In the genomic region with DNA sequence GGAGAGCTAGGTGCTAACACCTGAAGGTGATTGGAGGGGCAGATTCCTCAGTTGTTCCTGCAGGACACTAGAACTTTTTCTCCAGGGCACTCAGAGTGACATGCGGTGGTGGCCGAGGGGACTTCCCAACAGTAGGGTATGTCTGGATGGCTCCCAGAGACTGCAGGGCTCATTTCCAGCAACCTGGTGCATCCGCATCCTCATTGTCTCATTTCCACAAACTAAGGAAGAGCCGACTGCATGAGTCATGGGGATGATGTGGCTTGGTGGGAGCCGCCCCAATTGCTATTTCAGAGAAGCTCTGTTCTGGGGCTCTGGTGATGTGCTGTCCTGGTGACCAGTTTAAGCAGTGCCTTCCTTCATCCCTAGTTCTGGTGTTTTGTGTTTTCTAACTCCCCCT, we compare ENCODE assay signal across 10 cellular contexts. TPM values are rescaled to one million over a fixed set of nuclear protein-coding genes. Genes with fewer than 3 reads are reported as not detected.
DNase-seq lines count a peak whose midpoint lies in the region; ATAC-seq and TF ChIP-seq lines count a peak whose summit lies in the region.
"Had no signal": no experiment of that assay in that cellular context is flagged by ENCODE, and none has a peak within 500 bp of the region (broad histone marks: within the 10 kb centered on the region; RNA-seq: fewer than 3 reads in every experiment).

No MANE protein-coding gene starts in this region.

- no peak for ATAC-seq in GM21526 (IDR thresholded peaks at IDR 0.05; ENCODE audit: low FRiP score, unreplicated experiment)

- H3K14ac ChIP-seq in mesenchymal stem cell (ENCODE audit: low read length in 2 of 2): peak overlapping the region in 1 of 2 experiments; percentile 67

- peaks cover 51% of the 10 kb centered on the region for H3K27me3 Mint-ChIP-seq in activated naive CD4-positive, alpha-beta T cell treated with anti-CD3 and anti-CD28 coated beads, Interleukin-2, amount 10 ng/mL, durations not matched to agents 7 days and 5 days
- H3K27me3 Mint-ChIP-seq in Calu3 (ENCODE audit: unreplicated experiment): peaks cover 73% of the 10 kb centered on the region

- BruUV-seq in Calu3 (replicated peaks; lab: Mats Ljungman, UMichigan): no TSS peak

- no peaks in the 10 kb centered on the region for H3K79me1 ChIP-seq in mesenchymal stem cell (replicated peaks; ENCODE audit: low read length, poor library complexity, severe bottlenecking)

- peak overlapping the region; percentile 76 to 80 for H3K18ac ChIP-seq in mesenchymal stem cell (ENCODE audit: low read depth in 1 of 2, low read length in 2 of 2)

- no peak for TF ChIP-seq CTCF in Calu3 (IDR thresholded peaks at IDR 0.05; ENCODE audit: unreplicated experiment)

- no peak overlapping the region for H3K4me3 Mint-ChIP-seq in activated naive CD4-positive, alpha-beta T cell treated with anti-CD3 and anti-CD28 coated beads, Interleukin-2, amount 10 ng/mL, durations not matched to agents 7 days and 5 days
- H3K4me3 Mint-ChIP-seq in Calu3 (ENCODE audit: low read depth, unreplicated experiment): no peak overlapping the region

- WGBS in mesenchymal stem cell: 6% methylated on average over 4 of the region's 5 CpGs

- no peaks in the 10 kb centered on the region for H3K36me3 ChIP-seq in mesenchymal stem cell (ENCODE audit: control insufficient read depth in 1 of 2, insufficient read depth in 2 of 2, low read depth in 1 of 2, low read length in 2 of 2)
- H3K36me3 ChIP-seq: BLaER1 treated with 17β-estradiol and CSF1 and Interleukin-3, amounts not matched to agents 10 nM and 100 nM had no signal

- H3K9me3 Mint-ChIP-seq in activated naive CD4-positive, alpha-beta T cell treated with anti-CD3 and anti-CD28 coated beads, Interleukin-2, amount 10 ng/mL, durations not matched to agents 7 days and 5 days: no peaks in the 10 kb centered on the region
- no peaks in the 10 kb centered on the region for H3K9me3 Mint-ChIP-seq in Calu3 (ENCODE audit: low read depth, unreplicated experiment)

- intact Hi-C loops in Calu3 (cut with micrococcal nuclease; ENCODE audit: unreplicated experiment): no loop called here

- H2AFZ ChIP-seq in mesenchymal stem cell (ENCODE audit: low read depth, low read length): no peak overlapping the region

- peaks cover 12% of the 10 kb centered on the region for H3K4me1 Mint-ChIP-seq in activated naive CD4-positive, alpha-beta T cell treated with anti-CD3 and anti-CD28 coated beads, Interleukin-2, amount 10 ng/mL, durations not matched to agents 7 days and 5 days
- H3K4me1 Mint-ChIP-seq in Calu3 (ENCODE audit: low read depth, unreplicated experiment): no peaks in the 10 kb centered on the region

- H2BK120ac ChIP-seq in mesenchymal stem cell (ENCODE audit: low read depth, low read length): peak overlapping the region; percentile 42

- H2BK15ac ChIP-seq in mesenchymal stem cell (ENCODE audit: low read depth, poor library complexity, severe bottlenecking): no peak overlapping the region

- H2AK5ac ChIP-seq in mesenchymal stem cell (ENCODE audit: low read length, severe bottlenecking): peak overlapping the region; percentile 35

- H3K9ac ChIP-seq in mesenchymal stem cell (ENCODE audit: low read length): peak overlapping the region; percentile 85
- H3K9ac ChIP-seq: BLaER1 treated with 17β-estradiol and CSF1 and Interleukin-3, amounts not matched to agents 10 nM and 100 nM had no signal

- peak overlapping the region; percentile 88 for H4K91ac ChIP-seq in mesenchymal stem cell (ENCODE audit: low read length)

- CTCF ChIA-PET in activated naive CD4-positive, alpha-beta T cell treated with anti-CD3 and anti-CD28 coated beads, Interleukin-2, amount 10 ng/mL, durations not matched to agents 7 days and 5 days (lab: Charles Lee): no interaction called here
- CTCF ChIA-PET in Calu3 (lab: Charles Lee): no interaction called here

- peaks cover 28% of the 10 kb centered on the region for H3K4me1 ChIP-seq in mesenchymal stem cell (ENCODE audit: control insufficient read depth, insufficient read depth, low read depth, low read length)

- DNase-seq in 8988T (peak; percentile 56), LoVo (ENCODE audit: low spot score) (peak; percentile 50), dermis microvascular lymphatic vessel endothelial cell (ENCODE audit: low read depth in 2 of 2) (peak; percentile 93 to 94), mesenchymal stem cell (peak; percentile 81), SKM-1 (lab: John Stamatoyannopoulos, UW; ENCODE audit: unreplicated experiment) (no peak), Calu3 (no peak)
- no peak for DNase-seq in activated naive CD4-positive, alpha-beta T cell treated with anti-CD3 and anti-CD28 coated beads, Interleukin-2, amount 10 ng/mL, durations not matched to agents 7 days and 5 days
- DNase-seq: activated gamma-delta T cell had no signal

- no peak overlapping the region for H3K27ac Mint-ChIP-seq in activated naive CD4-positive, alpha-beta T cell treated with anti-CD3 and anti-CD28 coated beads, Interleukin-2, amount 10 ng/mL, durations not matched to agents 7 days and 5 days
- no peak overlapping the region for H3K27ac Mint-ChIP-seq in Calu3 (ENCODE audit: unreplicated experiment)

- H3K4me3 ChIP-seq in mesenchymal stem cell (ENCODE audit: insufficient read depth in 1 of 2, low read depth in 1 of 2, low read length in 2 of 2): peak overlapping the region in 1 of 2 experiments; percentile 65
- H3K4me3 ChIP-seq: BLaER1 treated with 17β-estradiol and CSF1 and Interleukin-3, amounts not matched to agents 10 nM and 100 nM had no signal

- H3K4ac ChIP-seq in mesenchymal stem cell (ENCODE audit: low read depth in 1 of 2, low read length in 2 of 2): peak overlapping the region; percentile 66 to 81

- H3K36me3 Mint-ChIP-seq in activated naive CD4-positive, alpha-beta T cell treated with anti-CD3 and anti-CD28 coated beads, Interleukin-2, amount 10 ng/mL, durations not matched to agents 7 days and 5 days: no peaks in the 10 kb centered on the region
- no peaks in the 10 kb centered on the region for H3K36me3 Mint-ChIP-seq in Calu3 (ENCODE audit: insufficient read depth, unreplicated experiment)

- H3K27me3 ChIP-seq in mesenchymal stem cell (ENCODE audit: control insufficient read depth in 1 of 2, insufficient read depth in 1 of 2, low read length in 2 of 2): no peaks in the 10 kb centered on the region
- H3K27me3 ChIP-seq: BLaER1 treated with 17β-estradiol and CSF1 and Interleukin-3, amounts not matched to agents 10 nM and 100 nM had no signal

- H2BK12ac ChIP-seq in mesenchymal stem cell (ENCODE audit: low read length in 2 of 2): peak overlapping the region; percentile 14 to 93

- H2BK5ac ChIP-seq in mesenchymal stem cell (ENCODE audit: low read depth, low read length, poor library complexity, severe bottlenecking): no peak overlapping the region

- H3K27ac ChIP-seq in mesenchymal stem cell (ENCODE audit: low read length, poor library complexity, severe bottlenecking): no peak overlapping the region
- H3K27ac ChIP-seq: BLaER1 treated with 17β-estradiol and CSF1 and Interleukin-3, amounts not matched to agents 10 nM and 100 nM had no signal

- H3K23ac ChIP-seq in mesenchymal stem cell (ENCODE audit: low read length in 2 of 2): no peak overlapping the region

- peak overlapping the region; percentile 45 for H4K8ac ChIP-seq in mesenchymal stem cell (ENCODE audit: low read length)

- no peaks in the 10 kb centered on the region for H3K9me3 ChIP-seq in mesenchymal stem cell (ENCODE audit: control insufficient read depth, low read length)

- no peak overlapping the region for H3K4me2 ChIP-seq in mesenchymal stem cell (ENCODE audit: low read length, poor library complexity, severe bottlenecking)
- H3K4me2 ChIP-seq: BLaER1 treated with 17β-estradiol and CSF1 and Interleukin-3, amounts not matched to agents 10 nM and 100 nM had no signal

RNA-seq across cellular contexts. Expression of gene ROBO4, which starts 2.8 kb away (rescaled TPM):
- total RNA-seq in dermis microvascular lymphatic vessel endothelial cell (278 and 426 TPM in 2 replicates), Calu3 (2022) (not detected in 2 replicates)
- polyA plus RNA-seq in mesenchymal stem cell (2013, experiment 1 of 2): 0.17 TPM
- polyA plus RNA-seq in mesenchymal stem cell (2013, experiment 2 of 2): 0.22 TPM

RNA-seq across cellular contexts. Expression of gene HEPN1, which starts 18.6 kb away (rescaled TPM):
- total RNA-seq in dermis microvascular lymphatic vessel endothelial cell: under 0.01 TPM in 1 of 2 replicates, not detected in the other
- not detected for polyA plus RNA-seq in mesenchymal stem cell (2013, experiment 1 of 2)
- not detected for polyA plus RNA-seq in mesenchymal stem cell (2013, experiment 2 of 2)
- not detected in 2 replicates for total RNA-seq in Calu3 (2022)

RNA-seq across cellular contexts. Expression of gene ROBO3, which starts 35.2 kb away (rescaled TPM):
- 13.0 and 21.1 TPM in 2 replicates for total RNA-seq in dermis microvascular lymphatic vessel endothelial cell
- polyA plus RNA-seq in mesenchymal stem cell (2013, experiment 1 of 2): 14.9 TPM
- polyA plus RNA-seq in mesenchymal stem cell (2013, experiment 2 of 2): 14.9 TPM
- 0.69 and 0.99 TPM in 2 replicates for total RNA-seq in Calu3 (2022)

RNA-seq across cellular contexts. Expression of gene HEPACAM, which starts 35.4 kb away (rescaled TPM):
- total RNA-seq in dermis microvascular lymphatic vessel endothelial cell (under 0.01 TPM in 2 replicates), Calu3 (2022) (not detected in 2 replicates)
- polyA plus RNA-seq in mesenchymal stem cell (2013, experiment 1 of 2): not detected
- not detected for polyA plus RNA-seq in mesenchymal stem cell (2013, experiment 2 of 2)

RNA-seq across cellular contexts. Expression of gene CCDC15, which starts 53.5 kb away (rescaled TPM):
- total RNA-seq in dermis microvascular lymphatic vessel endothelial cell (2.3 and 2.6 TPM in 2 replicates), Calu3 (2022) (2.3 TPM in 2 replicates)
- 0.66 TPM for polyA plus RNA-seq in mesenchymal stem cell (2013, experiment 1 of 2)
- 0.60 TPM for polyA plus RNA-seq in mesenchymal stem cell (2013, experiment 2 of 2)

Comparison
In these comparisons a context has a peak if more than half of its experiments do, and no peak if none do; other contexts are left out.
1. DNase-seq: peak in 8988T (single experiment), LoVo (single experiment), dermis microvascular lymphatic vessel endothelial cell (2 of 2) and mesenchymal stem cell (single experiment); none in SKM-1 (single experiment), activated naive CD4-positive, alpha-beta T cell treated with anti-CD3 and anti-CD28 coated beads, Interleukin-2, amount 10 ng/mL, durations not matched to agents 7 days and 5 days (single experiment) and Calu3 (single experiment).
2. RNA of gene ROBO4, which starts 2.8 kb away (total RNA-seq): 278 to 426 TPM in dermis microvascular lymphatic vessel endothelial cell; not detected in Calu3; every median in the first group is over 100 times any median in the second.